29 cellular contexts compared by ENCODE assay signal in genomic region chr4:150155391-150155790, GRCh38.
"Had no signal": no experiment of that assay in that cellular context is flagged by ENCODE, and none has a peak within 500 bp of the region (broad histone marks: within the 10 kb centered on the region; RNA-seq: fewer than 3 reads in every experiment).

No MANE protein-coding gene starts in this region.

- H3K4me3 ChIP-seq: colonic mucosa, esophagus squamous epithelium, heart right ventricle, left lung, mucosa of descending colon, psoas muscle, sigmoid colon, testis, tibial artery had no signal

- H3K36me3 Mint-ChIP-seq: mesothelial cell of epicardium; naive thymus-derived CD8-positive, alpha-beta T cell; stimulated activated memory B cell treated with anti-CD40 and anti-IgM and Interleukin-4, amounts not matched to agents 10 μg/mL and 1 μg/mL and 100 μg/mL, for 72 hours had no signal

- H3K4me3 Mint-ChIP-seq: dendritic cell treated with granulocyte-macrophage colony-stimulating factor and Interleukin-4, amounts not matched to agents 40 ng/mL and 50 ng/mL, for 4 days; endodermal cell; mesothelial cell of epicardium; naive thymus-derived CD8-positive, alpha-beta T cell; nephron progenitor cell; stimulated activated memory B cell treated with anti-CD40 and anti-IgM and Interleukin-4, amounts not matched to agents 10 μg/mL and 1 μg/mL and 100 μg/mL, for 72 hours; type B pancreatic cell had no signal

- H3K27ac Mint-ChIP-seq: dendritic cell treated with granulocyte-macrophage colony-stimulating factor and Interleukin-4, amounts not matched to agents 40 ng/mL and 50 ng/mL, for 4 days; endodermal cell; mesothelial cell of epicardium; naive thymus-derived CD8-positive, alpha-beta T cell; stimulated activated memory B cell treated with anti-CD40 and anti-IgM and Interleukin-4, amounts not matched to agents 10 μg/mL and 1 μg/mL and 100 μg/mL, for 72 hours; type B pancreatic cell had no signal

- H3K27me3 Mint-ChIP-seq: dendritic cell treated with granulocyte-macrophage colony-stimulating factor and Interleukin-4, amounts not matched to agents 40 ng/mL and 50 ng/mL, for 4 days; stimulated activated memory B cell treated with anti-CD40 and anti-IgM and Interleukin-4, amounts not matched to agents 10 μg/mL and 1 μg/mL and 100 μg/mL, for 72 hours had no signal

- H3K36me3 ChIP-seq: colonic mucosa, esophagus squamous epithelium, heart right ventricle, left lung, sigmoid colon, tibial artery had no signal

- H3K4me1 ChIP-seq: colonic mucosa, left lung, psoas muscle, testis had no signal

- DNase-seq: colonic mucosa; effector CD8-positive, alpha-beta T cell; endodermal cell; esophagus squamous epithelium; foreskin melanocyte; glutamatergic neuron; heart right ventricle; hippocampal formation; left cardiac atrium; left lung; mesenchymal stem cell; mucosa of descending colon; naive thymus-derived CD8-positive, alpha-beta T cell; nephron progenitor cell; nucleus accumbens; posterior cingulate gyrus; psoas muscle; right cardiac atrium; sigmoid colon; stimulated activated CD4-positive, alpha-beta T cell treated with anti-CD3 and anti-CD28 coated beads, Interleukin-2, amount 100 ng/mL, for 24 hours; stimulated activated CD4-positive, alpha-beta T cell treated with anti-CD3 and anti-CD28 coated beads, Interleukin-4, amount 100 ng/mL, for 4 hours; stimulated activated naive CD8-positive, alpha-beta T cell treated with anti-CD3 and anti-CD28 coated beads, Interleukin-15, Interleukin-2, amounts not matched to agents 100 U/mL and 50 U/mL, for 24 hours; substantia nigra; testis; tibial artery had no signal

- ATAC-seq: heart right ventricle; left cardiac atrium; left lung; mucosa of descending colon; naive thymus-derived CD8-positive, alpha-beta T cell; psoas muscle; right cardiac atrium; stimulated activated memory B cell treated with anti-CD40 and anti-IgM and Interleukin-4, amounts not matched to agents 10 μg/mL and 1 μg/mL and 100 μg/mL, for 72 hours; stimulated activated naive CD8-positive, alpha-beta T cell treated with anti-CD3 and anti-CD28 coated beads, Interleukin-15, Interleukin-2, amounts not matched to agents 100 U/mL and 50 U/mL, for 24 hours had no signal

- H3K4me1 Mint-ChIP-seq: endodermal cell; naive thymus-derived CD8-positive, alpha-beta T cell; stimulated activated memory B cell treated with anti-CD40 and anti-IgM and Interleukin-4, amounts not matched to agents 10 μg/mL and 1 μg/mL and 100 μg/mL, for 72 hours had no signal

- H3K27ac ChIP-seq: colonic mucosa, esophagus squamous epithelium, heart right ventricle, left lung, psoas muscle, sigmoid colon, testis, tibial artery had no signal

- H3K9me3 ChIP-seq: colonic mucosa, esophagus squamous epithelium, heart right ventricle, left lung, mucosa of descending colon, psoas muscle, sigmoid colon, testis, tibial artery had no signal

- H3K27me3 ChIP-seq: colonic mucosa, heart right ventricle, left lung, sigmoid colon, testis, tibial artery had no signal

- H3K9me3 Mint-ChIP-seq: dendritic cell treated with granulocyte-macrophage colony-stimulating factor and Interleukin-4, amounts not matched to agents 40 ng/mL and 50 ng/mL, for 4 days; endodermal cell; mesothelial cell of epicardium; naive thymus-derived CD8-positive, alpha-beta T cell; nephron progenitor cell; stimulated activated memory B cell treated with anti-CD40 and anti-IgM and Interleukin-4, amounts not matched to agents 10 μg/mL and 1 μg/mL and 100 μg/mL, for 72 hours had no signal
